Comparison of ENCODE assay signal across 8 cellular contexts in genomic region chr2:162074579-162074922, GRCh38. TPM values are rescaled to one million over a fixed set of nuclear protein-coding genes. Genes with fewer than 3 reads are reported as not detected.
DNase-seq lines count a peak whose midpoint lies in the region; ATAC-seq, FAIRE-seq and TF ChIP-seq lines count a peak whose summit lies in the region.

No MANE protein-coding gene starts in this region.

- peaks cover 28% of the 10 kb centered on the region for H3K36me3 Mint-ChIP-seq in HFFc6 (ENCODE audit: low read depth)
- no peaks in the 10 kb centered on the region for H3K36me3 Mint-ChIP-seq in brain

- peak overlapping the region; percentile 90 for H3K4me3 Mint-ChIP-seq in HFFc6
- H3K4me3 Mint-ChIP-seq in brain: peak overlapping the region; percentile 81 to 85 (median 84)

- H2AFZ ChIP-seq in ACC112 (ENCODE audit: low read length, unreplicated experiment): peak overlapping the region; percentile 97

- peak overlapping the region; percentile 76 for H3K4me3 ChIP-seq in ACC112 (ENCODE audit: low read depth, low read length)
- no peak overlapping the region for H3K4me3 ChIP-seq in mucosa of descending colon

- H3K27ac Mint-ChIP-seq in HFFc6 (peak overlapping the region; percentile 50), brain (peak overlapping the region in 3 of 5 experiments; percentile 43 to 56 (median 46))

- H3K79me2 ChIP-seq in ACC112 (ENCODE audit: control insufficient read depth, insufficient read depth, low read length, unreplicated experiment): peaks cover 13% of the 10 kb centered on the region

- no peak for DNase-seq in HFFc6
- no peak for DNase-seq in mucosa of descending colon
- DNase-seq in DMS153 treated with DMSO at 0.1 percent for 48 hours (lab: John Stamatoyannopoulos, UW; ENCODE audit: unreplicated experiment): no peak
- DNase-seq in central memory CD4-positive, alpha-beta T cell: no peak
- DNase-seq in urothelium cell line (ENCODE audit: low spot score): no peak

- no peak for TF ChIP-seq CTCF in HFFc6 (IDR thresholded peaks at IDR 0.05)
- TF ChIP-seq CTCF in brain (conservative IDR thresholded peaks at IDR 0.05): no peak
- TF ChIP-seq CTCF in mucosa of descending colon (IDR thresholded peaks at IDR 0.05): no peak

- H3K27me3 Mint-ChIP-seq in HFFc6 (ENCODE audit: insufficient read depth): peaks cover 2% of the 10 kb centered on the region
- H3K27me3 Mint-ChIP-seq in brain: peaks cover 24% of the 10 kb centered on the region

- H3K9me3 Mint-ChIP-seq in HFFc6: peaks cover 17% of the 10 kb centered on the region
- peaks cover 4 to 20% (median 18%) of the 10 kb centered on the region in 5 experiments for H3K9me3 Mint-ChIP-seq in brain

- no peaks in the 10 kb centered on the region for H3K27me3 ChIP-seq in ACC112 (ENCODE audit: insufficient read depth, low read length)

- H3K4me1 ChIP-seq in ACC112 (ENCODE audit: control insufficient read depth, insufficient read depth, low read length, unreplicated experiment): peaks cover 45% of the 10 kb centered on the region
- H3K4me1 ChIP-seq in mucosa of descending colon (ENCODE audit: low read depth): peaks cover 8% of the 10 kb centered on the region

- intact Hi-C loops in mucosa of descending colon (cut with DNase I, micrococcal nuclease): no loop called here

- FAIRE-seq in urothelium cell line (lab: Jason Lieb, UNC): no peak

- H3K9me3 ChIP-seq in mucosa of descending colon: peaks cover 9% of the 10 kb centered on the region

- H3K27ac ChIP-seq in ACC112 (ENCODE audit: low read depth, low read length): peak overlapping the region; percentile 77

- ATAC-seq in mucosa of descending colon: peak; percentile 25
- no peak for ATAC-seq in HG03025 (IDR thresholded peaks at IDR 0.05; ENCODE audit: low FRiP score, unreplicated experiment)

- H3K4me1 Mint-ChIP-seq in HFFc6 (ENCODE audit: low read depth) (peaks cover 63% of the 10 kb centered on the region), brain (peaks cover 24% of the 10 kb centered on the region)

- H3K36me3 ChIP-seq in ACC112 (ENCODE audit: insufficient read depth, low read length): no peaks in the 10 kb centered on the region
- H3K36me3 ChIP-seq in mucosa of descending colon (ENCODE audit: low read depth): no peaks in the 10 kb centered on the region

RNA-seq across cellular contexts. Expression of gene DPP4, which starts 0.5 kb away (rescaled TPM):
- total RNA-seq in HFFc6 (2021; fragmentation: NEBNext Ultra II Directional; extraction: Animal tissue kit (Norgen Biotek cat#: 25700)): 10 to 100 TPM; 30.7 to 44.1 (median 36.4) TPM
- 0.20 TPM for polyA plus RNA-seq in brain (ENCODE audit: insufficient read depth, low read depth, low replicate concordance)
- total RNA-seq in mucosa of descending colon: 10 to 100 TPM; 11.4 to 18.3 (median 12.0) TPM
